33 cellular contexts compared by ENCODE assay signal in the genomic region with DNA sequence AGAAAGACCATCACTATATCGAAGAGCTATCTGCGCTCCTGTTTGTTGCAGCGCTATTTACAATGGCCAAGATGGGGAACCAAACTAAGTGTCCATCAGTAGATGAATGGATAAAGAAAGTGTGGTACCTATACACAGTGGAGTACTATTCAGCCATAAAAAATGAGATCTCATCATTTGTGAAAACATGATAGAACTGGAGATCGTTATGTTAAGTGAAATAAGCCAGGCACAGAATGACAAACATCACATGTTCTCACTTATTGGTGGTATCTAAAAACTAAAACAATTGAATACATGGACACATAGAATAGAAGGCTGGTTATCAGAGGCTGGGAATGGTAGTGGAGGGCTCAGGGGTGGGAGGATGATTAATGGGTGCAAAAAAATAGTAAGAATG.
"Had no signal": no experiment of that assay in that cellular context is flagged by ENCODE, and none has a peak within 500 bp of the region (broad histone marks: within the 10 kb centered on the region; RNA-seq: fewer than 3 reads in every experiment).

No MANE protein-coding gene starts in this region.

- H3K36me3 ChIP-seq: adrenal gland, ascending aorta, brain microvascular endothelial cell, breast epithelium, cardiac muscle cell had no signal

- H3K4me1 ChIP-seq: adrenal gland, ascending aorta, body of pancreas, breast epithelium had no signal

- DNase-seq: activated effector memory CD4-positive, alpha-beta T cell treated with anti-CD3 and anti-CD28 coated beads, Interleukin-2, amount 50 U/mL, for 16 hours; activated effector memory CD4-positive, alpha-beta T cell treated with Interleukin-2 at 50 U/mL for 16 hours; activated gamma-delta T cell; activated gamma-delta T cell treated with Interleukin-2 at 50 U/mL for 16 hours; activated naive CD4-positive, alpha-beta T cell; activated naive CD4-positive, alpha-beta T cell treated with anti-CD3 and anti-CD28 coated beads for 36 hours; activated naive CD4-positive, alpha-beta T cell treated with anti-CD3 and anti-CD28 coated beads, Interleukin-2, amount 10 ng/mL, durations not matched to agents 7 days and 5 days; activated naive CD4-positive, alpha-beta T cell treated with anti-CD3 and anti-CD28 coated beads, Interleukin-2, amount 50 U/mL, for 16 hours; activated naive CD4-positive, alpha-beta T cell treated with Interleukin-2 at 50 U/mL for 16 hours; activated naive CD8-positive, alpha-beta T cell treated with anti-CD3 and anti-CD28 coated beads for 36 hours; activated naive CD8-positive, alpha-beta T cell treated with anti-CD3 and anti-CD28 coated beads, Interleukin-2, amount 10 ng/mL, durations not matched to agents 7 days and 5 days; activated naive CD8-positive, alpha-beta T cell treated with anti-CD3 and anti-CD28 coated beads, Interleukin-2, amount 50 U/mL, for 24 hours; activated T-cell treated with anti-CD3 and anti-CD28 coated beads, Interleukin-2, amount 50 U/mL, for 24 hours; activated T-cell treated with anti-CD3 and anti-CD28 coated beads, Interleukin-2, amount 50 U/mL, for 4 hours; activated T-cell treated with anti-CD3 and anti-CD28 coated beads, Interleukin-2, amount 50 U/mL, for 48 hours; activated T-cell treated with anti-CD3 and anti-CD28 coated beads, Interleukin-2, amount 50 U/mL, for 72 hours; adrenal gland; amniotic stem cell; amygdala; anterior cingulate cortex; aorta; body of pancreas; brain microvascular endothelial cell; caudate nucleus; central memory CD4-positive, alpha-beta T cell; cerebellar nuclear complex had no signal

- H3K27ac ChIP-seq: adrenal gland, ascending aorta, body of pancreas, brain microvascular endothelial cell, breast epithelium, cardiac muscle cell had no signal

- H3K9me3 ChIP-seq: adrenal gland, ascending aorta, body of pancreas had no signal

- H3K4me3 ChIP-seq: adrenal gland, ascending aorta, body of pancreas, breast epithelium, cardiac muscle cell had no signal

- FAIRE-seq: astrocyte, bronchial epithelial cell had no signal

- H3K27me3 ChIP-seq: adrenal gland, ascending aorta, brain microvascular endothelial cell, breast epithelium, cardiac muscle cell had no signal

- ATAC-seq: activated naive CD4-positive, alpha-beta T cell treated with anti-CD3 and anti-CD28 coated beads, Interleukin-2, amount 50 U/mL, for 72 hours; activated naive CD8-positive, alpha-beta T cell treated with anti-CD3 and anti-CD28 coated beads, Interleukin-2, amount 50 U/mL, for 24 hours; activated T-cell treated with anti-CD3 and anti-CD28 coated beads, Interleukin-2, amount 50 U/mL, for 4 hours; activated T-cell treated with anti-CD3 and anti-CD28 coated beads, Interleukin-2, amount 50 U/mL, for 72 hours; activated T-helper 17 cell treated with anti-CD3 and anti-CD28 coated beads, Interleukin-2, amount 50 U/mL, for 72 hours; body of pancreas had no signal
